In the genomic region with DNA sequence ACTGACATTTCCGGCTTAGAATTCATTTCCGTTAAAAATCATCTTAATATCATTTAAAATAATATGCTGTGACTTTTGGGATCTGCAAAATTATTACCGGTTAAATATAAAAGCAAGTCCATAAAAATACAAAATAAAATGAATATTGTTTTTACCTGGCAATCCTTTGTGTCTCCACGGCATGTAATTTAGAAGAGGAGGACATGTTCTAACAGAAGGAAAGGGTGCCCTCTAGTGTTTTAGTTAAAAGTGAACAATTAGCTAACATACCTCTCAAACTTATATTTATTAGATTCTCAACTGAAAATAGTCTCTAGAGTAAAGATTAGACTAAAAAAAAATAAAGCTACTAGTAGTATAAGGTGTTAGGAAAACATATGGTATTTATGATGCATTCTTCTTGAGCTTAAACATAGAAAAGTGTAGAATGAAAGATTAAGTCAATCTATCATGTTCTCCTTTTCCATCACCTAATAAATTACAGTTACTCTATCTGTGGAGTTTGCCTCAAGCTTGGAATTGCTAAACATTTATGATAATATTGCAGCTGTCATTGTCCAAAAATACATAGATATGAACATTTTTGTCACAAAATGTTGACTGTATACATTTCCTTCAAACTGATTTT, we compare ENCODE assay signal across 8 cellular contexts.
DNase-seq lines count a peak whose midpoint lies in the region; ATAC-seq, FAIRE-seq and TF ChIP-seq lines count a peak whose summit lies in the region.

No MANE protein-coding gene starts in this region.

- H3K9ac ChIP-seq in astrocyte (ENCODE audit: low read length), result no peak overlapping the region

- TF ChIP-seq EP300 in transverse colon (IDR thresholded peaks at IDR 0.05; ENCODE audit: low read depth), result no peak

- 27 to 29% methylated on average over 4 of the region's 4 CpGs for WGBS in transverse colon (ENCODE audit: low coverage in 1 of 2), 2 donors

- no peak overlapping the region for H3K4me3 ChIP-seq in astrocyte (ENCODE audit: insufficient read depth, low read depth, low read length)
- no peak overlapping the region for H3K4me3 ChIP-seq in transverse colon
- H3K4me3 ChIP-seq in CD4-positive, alpha-beta memory T cell (ENCODE audit: low read length in 2 of 2), result no peak overlapping the region

- no peaks in the 10 kb centered on the region for H4K20me1 ChIP-seq in astrocyte (ENCODE audit: insufficient read depth, low read length)

- TF ChIP-seq POLR2A in transverse colon (IDR thresholded peaks at IDR 0.05), result no peak

- no peaks in the 10 kb centered on the region for H3K9me3 Mint-ChIP-seq in astrocyte (ENCODE audit: unreplicated experiment)
- peaks cover 2 to 25% (median 5%) of the 10 kb centered on the region in 8 donors for H3K9me3 Mint-ChIP-seq in CD4-positive, alpha-beta memory T cell

- TF ChIP-seq CTCF in astrocyte (IDR thresholded peaks at IDR 0.05; ENCODE audit: insufficient read depth, low read depth, low read length), result peak; percentile 36
- peak; percentile 40 to 48 (median 45) for TF ChIP-seq CTCF in transverse colon (IDR thresholded peaks at IDR 0.05)

- H3K79me2 ChIP-seq in astrocyte (ENCODE audit: insufficient read depth, low read length), result no peaks in the 10 kb centered on the region

- no peaks in the 10 kb centered on the region for H3K27me3 Mint-ChIP-seq in astrocyte (ENCODE audit: low read depth, unreplicated experiment)
- no peaks in the 10 kb centered on the region for H3K27me3 Mint-ChIP-seq in CD4-positive, alpha-beta memory T cell

- peak; percentile 68 for ATAC-seq in HG02610 (IDR thresholded peaks at IDR 0.05; ENCODE audit: unreplicated experiment)

- CTCF ChIA-PET in CD4-positive, alpha-beta memory T cell (lab: Charles Lee; ENCODE audit: partially characterized antibody), result no interaction called here

- H3K4me3 Mint-ChIP-seq in astrocyte (ENCODE audit: unreplicated experiment), result no peak overlapping the region
- no peak overlapping the region for H3K4me3 Mint-ChIP-seq in CD4-positive, alpha-beta memory T cell

- H3K4me2 ChIP-seq in astrocyte (ENCODE audit: low read length), result no peak overlapping the region

- FAIRE-seq in astrocyte (lab: Jason Lieb, UNC), result no peak

- H3K27me3 ChIP-seq in astrocyte (ENCODE audit: insufficient read depth, low read length) (no peaks in the 10 kb centered on the region), transverse colon (no peaks in the 10 kb centered on the region)
- H3K27me3 ChIP-seq in CD4-positive, alpha-beta memory T cell (ENCODE audit: insufficient read depth, low read length), result no peaks in the 10 kb centered on the region

- no peaks in the 10 kb centered on the region for H3K4me1 Mint-ChIP-seq in astrocyte (ENCODE audit: low read depth, unreplicated experiment)
- H3K4me1 Mint-ChIP-seq in CD4-positive, alpha-beta memory T cell, result no peaks in the 10 kb centered on the region

- H3K4me1 ChIP-seq in astrocyte (ENCODE audit: insufficient read depth, low read length) (no peaks in the 10 kb centered on the region), transverse colon (no peaks in the 10 kb centered on the region)
- H3K4me1 ChIP-seq in CD4-positive, alpha-beta memory T cell (ENCODE audit: insufficient read depth, low read length), result no peaks in the 10 kb centered on the region

- DNase-seq in G401 (ENCODE audit: low spot score) (peak; percentile 89), NCI-H1694 treated with DMSO at 0.1 percent for 48 hours (lab: John Stamatoyannopoulos, UW) (peak; percentile 76), astrocyte (ENCODE audit: low read depth) (peak; percentile 13), iPS-NIHi11 (ENCODE audit: low spot score) (peak; percentile 42), transverse colon (no peak)
- DNase-seq in CD4-positive, alpha-beta memory T cell, result no peak
- DNase-seq in activated naive CD4-positive, alpha-beta T cell (lab: John Stamatoyannopoulos, UW), result no peak

- H2AFZ ChIP-seq in astrocyte (ENCODE audit: low read depth, low read length), result no peak overlapping the region

- intact Hi-C loops in transverse colon (cut with DNase I; ENCODE audit: low total_unique reads), result no loop called here
- intact Hi-C loops in CD4-positive, alpha-beta memory T cell (cut with micrococcal nuclease), result loop anchor here (10.0 kb wide), 1 partner anchor 1343 kb away; no protein-coding TSS in a partner anchor

- H3K9me3 ChIP-seq in astrocyte (ENCODE audit: insufficient read depth, low read depth, low read length), result no peaks in the 10 kb centered on the region
- no peaks in the 10 kb centered on the region for H3K9me3 ChIP-seq in transverse colon
- H3K9me3 ChIP-seq in CD4-positive, alpha-beta memory T cell (ENCODE audit: control insufficient read depth in 1 of 2, low read length in 2 of 2), result no peaks in the 10 kb centered on the region

- no peak overlapping the region for H3K27ac Mint-ChIP-seq in astrocyte (ENCODE audit: unreplicated experiment)
- no peak overlapping the region for H3K27ac Mint-ChIP-seq in CD4-positive, alpha-beta memory T cell

- H3K36me3 ChIP-seq in astrocyte (ENCODE audit: insufficient read depth, low read length), result no peaks in the 10 kb centered on the region
- no peaks in the 10 kb centered on the region for H3K36me3 ChIP-seq in transverse colon
- no peaks in the 10 kb centered on the region for H3K36me3 ChIP-seq in CD4-positive, alpha-beta memory T cell (ENCODE audit: insufficient read depth, low read length)

- in situ Hi-C loops in G401 (cut with HindIII; ENCODE audit: low sequenced_read_pairs) (no loop called here), transverse colon (cut with MboI; ENCODE audit: low pct_ligation_motif_present in 1 of 4, low pct_unique_long_range_greater_than_20kb in 1 of 4, low sequenced_read_pairs in 3 of 4) (loop anchor here in 1 of 4 donors (25.0 kb wide), 1 partner anchor 1355 kb away; no protein-coding TSS in a partner anchor)

- POLR2A ChIA-PET in CD4-positive, alpha-beta memory T cell (lab: Charles Lee; ENCODE audit: partially characterized antibody), result no interaction called here

- no peak overlapping the region for H3K27ac ChIP-seq in astrocyte (ENCODE audit: low read depth, low read length)
- H3K27ac ChIP-seq in transverse colon, result no peak overlapping the region
- no peak overlapping the region for H3K27ac ChIP-seq in CD4-positive, alpha-beta memory T cell (ENCODE audit: low read depth, low read length)

- peaks cover 1% of the 10 kb centered on the region for H3K36me3 Mint-ChIP-seq in astrocyte (ENCODE audit: low read depth, unreplicated experiment)
- H3K36me3 Mint-ChIP-seq in CD4-positive, alpha-beta memory T cell, result no peaks in the 10 kb centered on the region

Comparison
In these comparisons a context has a peak if more than half of its experiments do, and no peak if none do; other contexts are left out.
1. DNase-seq: peak in G401 (single experiment), NCI-H1694 treated with DMSO at 0.1 percent for 48 hours (single experiment), astrocyte (single experiment) and iPS-NIHi11 (single experiment); none in transverse colon (single experiment), CD4-positive, alpha-beta memory T cell (0 of 5) and activated naive CD4-positive, alpha-beta T cell (0 of 4).